Comparison of ENCODE assay signal across 9 cellular contexts in the genomic region with DNA sequence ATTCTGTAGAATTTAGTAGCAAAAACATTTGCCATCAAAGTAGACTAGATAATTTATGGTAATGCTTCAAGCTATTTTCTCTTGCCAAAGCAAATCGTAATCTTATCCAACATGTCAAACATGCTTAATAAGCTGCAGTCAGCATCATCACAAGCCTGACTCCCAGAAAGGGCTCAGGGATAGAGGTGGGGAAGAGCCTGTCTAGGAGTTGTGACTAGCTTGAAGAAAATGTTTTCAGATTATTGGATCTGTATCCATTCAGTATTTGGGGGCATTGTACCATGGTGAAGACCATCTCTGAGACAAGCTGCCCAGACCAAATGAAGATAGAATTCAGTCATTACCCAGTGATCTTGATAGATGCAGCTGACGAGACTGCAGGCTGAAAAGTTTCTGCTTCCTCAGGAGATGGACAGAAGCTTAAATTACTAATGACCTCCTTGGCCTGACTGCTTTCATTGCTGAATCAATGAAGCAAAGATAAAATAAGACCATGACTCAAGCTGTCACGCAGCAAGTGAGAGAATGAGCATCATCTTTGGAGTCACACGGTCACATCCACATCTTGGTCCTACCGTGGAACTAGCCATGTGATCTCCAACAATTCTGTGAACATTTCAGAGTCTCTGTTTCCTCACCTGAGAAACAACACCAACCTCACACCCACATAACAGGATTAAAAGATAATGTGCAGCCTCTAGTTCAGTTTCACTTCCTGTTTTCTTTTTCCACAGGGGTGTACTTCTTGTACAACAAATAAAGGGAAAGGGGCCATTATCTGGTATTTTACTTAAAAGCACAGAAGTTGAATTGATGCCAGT. TPM values are rescaled to one million over a fixed set of nuclear protein-coding genes. Genes with fewer than 3 reads are reported as not detected.
DNase-seq lines count a peak whose midpoint lies in the region; ATAC-seq and TF ChIP-seq lines count a peak whose summit lies in the region.
"Had no signal": no experiment of that assay in that cellular context is flagged by ENCODE, and none has a peak within 500 bp of the region (broad histone marks: within the 10 kb centered on the region; RNA-seq: fewer than 3 reads in every experiment).

No MANE protein-coding gene starts in this region.

- no peaks in the 10 kb centered on the region for H3K9me3 Mint-ChIP-seq in WTC11

- H3K27ac Mint-ChIP-seq in WTC11 = no peak overlapping the region

- H3K27me3 ChIP-seq in brain microvascular endothelial cell (replicated peaks) = no peaks in the 10 kb centered on the region
- H3K27me3 ChIP-seq: cardiac muscle cell had no signal

- ATAC-seq in GM21367 (IDR thresholded peaks at IDR 0.05; ENCODE audit: unreplicated experiment) (peak; percentile 88), HG03565 (IDR thresholded peaks at IDR 0.05; ENCODE audit: unreplicated experiment) (peak; percentile 91), WTC11 (no peak)

- DNase-seq in GM10248 (ENCODE audit: extremely low spot score) = peak; percentile 37
- DNase-seq in brain microvascular endothelial cell = peak; percentile 50
- no peak for DNase-seq in anterior cingulate cortex (lab: John Stamatoyannopoulos, UW)
- DNase-seq in WTC11 (ENCODE audit: low spot score) = no peak
- no peak for DNase-seq in AML-193 (lab: John Stamatoyannopoulos, UW)
- no peak for DNase-seq in NCI-H2107 (lab: John Stamatoyannopoulos, UW)

- TF ChIP-seq CTCF in GM10248 (IDR thresholded peaks at IDR 0.05; ENCODE audit: control extremely low read depth, extremely low read depth, low read depth, missing control alignments) (no peak), brain microvascular endothelial cell (IDR thresholded peaks at IDR 0.05; ENCODE audit: low read depth, low read length, missing control alignments) (no peak), WTC11 (IDR thresholded peaks at IDR 0.05) (no peak)

- in situ Hi-C loops in brain microvascular endothelial cell (cut with HindIII; ENCODE audit: low pct_ligation_motif_present, low sequenced_read_pairs) = no loop called here

- no peaks in the 10 kb centered on the region for H3K36me3 Mint-ChIP-seq in WTC11

- H3K36me3 ChIP-seq in brain microvascular endothelial cell (replicated peaks) = peaks cover 6% of the 10 kb centered on the region
- H3K36me3 ChIP-seq: cardiac muscle cell had no signal

- 0 out of 2 replicates have a peak, but pooled peaks cover 3% of the 10 kb centered on the region for H3K4me1 Mint-ChIP-seq in WTC11

- peaks cover 4% of the 10 kb centered on the region; the same call in 1 of the 2 replicates for H3K27me3 Mint-ChIP-seq in WTC11 (ENCODE audit: low read depth)

- H3K4me3 Mint-ChIP-seq in WTC11 = no peak overlapping the region

- H3K27ac ChIP-seq in brain microvascular endothelial cell = peak overlapping the region; percentile 32
- H3K27ac ChIP-seq: cardiac muscle cell had no signal

- CTCF ChIA-PET in GM10248 (lab: Yijun Ruan, JAX) (interaction anchor here (0.9 to 10.7 kb wide), 10 partner anchors 8 to 104 kb away, joined by 3 to 116 read pairs (median 4); a partner anchor contains a TSS), WTC11 (lab: Charles Lee) (interaction anchor here (1.4 to 1.5 kb wide), 2 partner anchors 17 to 112 kb away, joined by 4 to 5 read pairs; no protein-coding TSS in a partner anchor)

- POLR2A ChIA-PET in GM10248 (lab: Yijun Ruan, JAX) = interaction anchor here (1.3 kb wide), 1 partner anchor 9 kb away, joined by 7 read pairs; a partner anchor contains a TSS
- POLR2A ChIA-PET in WTC11 (lab: Charles Lee) = no interaction called here

- H3K4me3 ChIP-seq in brain microvascular endothelial cell (ENCODE audit: low read depth, low read length) = no peak overlapping the region
- H3K4me3 ChIP-seq: cardiac muscle cell had no signal

TF ChIP-seq in WTC11, 78 proteins besides CTCF, POLR2A, EP300 and RAD21 (continues in another document):
- TF ChIP-seq, protein P1, sequence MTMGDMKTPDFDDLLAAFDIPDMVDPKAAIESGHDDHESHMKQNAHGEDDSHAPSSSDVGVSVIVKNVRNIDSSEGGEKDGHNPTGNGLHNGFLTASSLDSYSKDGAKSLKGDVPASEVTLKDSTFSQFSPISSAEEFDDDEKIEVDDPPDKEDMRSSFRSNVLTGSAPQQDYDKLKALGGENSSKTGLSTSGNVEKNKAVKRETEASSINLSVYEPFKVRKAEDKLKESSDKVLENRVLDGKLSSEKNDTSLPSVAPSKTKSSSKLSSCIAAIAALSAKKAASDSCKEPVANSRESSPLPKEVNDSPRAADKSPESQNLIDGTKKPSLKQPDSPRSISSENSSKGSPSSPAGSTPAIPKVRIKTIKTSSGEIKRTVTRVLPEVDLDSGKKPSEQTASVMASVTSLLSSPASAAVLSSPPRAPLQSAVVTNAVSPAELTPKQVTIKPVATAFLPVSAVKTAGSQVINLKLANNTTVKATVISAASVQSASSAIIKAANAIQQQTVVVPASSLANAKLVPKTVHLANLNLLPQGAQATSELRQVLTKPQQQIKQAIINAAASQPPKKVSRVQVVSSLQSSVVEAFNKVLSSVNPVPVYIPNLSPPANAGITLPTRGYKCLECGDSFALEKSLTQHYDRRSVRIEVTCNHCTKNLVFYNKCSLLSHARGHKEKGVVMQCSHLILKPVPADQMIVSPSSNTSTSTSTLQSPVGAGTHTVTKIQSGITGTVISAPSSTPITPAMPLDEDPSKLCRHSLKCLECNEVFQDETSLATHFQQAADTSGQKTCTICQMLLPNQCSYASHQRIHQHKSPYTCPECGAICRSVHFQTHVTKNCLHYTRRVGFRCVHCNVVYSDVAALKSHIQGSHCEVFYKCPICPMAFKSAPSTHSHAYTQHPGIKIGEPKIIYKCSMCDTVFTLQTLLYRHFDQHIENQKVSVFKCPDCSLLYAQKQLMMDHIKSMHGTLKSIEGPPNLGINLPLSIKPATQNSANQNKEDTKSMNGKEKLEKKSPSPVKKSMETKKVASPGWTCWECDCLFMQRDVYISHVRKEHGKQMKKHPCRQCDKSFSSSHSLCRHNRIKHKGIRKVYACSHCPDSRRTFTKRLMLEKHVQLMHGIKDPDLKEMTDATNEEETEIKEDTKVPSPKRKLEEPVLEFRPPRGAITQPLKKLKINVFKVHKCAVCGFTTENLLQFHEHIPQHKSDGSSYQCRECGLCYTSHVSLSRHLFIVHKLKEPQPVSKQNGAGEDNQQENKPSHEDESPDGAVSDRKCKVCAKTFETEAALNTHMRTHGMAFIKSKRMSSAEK (CRISPR knock-in tag; IDR thresholded peaks at IDR 0.05; ENCODE audit: borderline replicate concordance) = no peak
- TF ChIP-seq, protein P2, sequence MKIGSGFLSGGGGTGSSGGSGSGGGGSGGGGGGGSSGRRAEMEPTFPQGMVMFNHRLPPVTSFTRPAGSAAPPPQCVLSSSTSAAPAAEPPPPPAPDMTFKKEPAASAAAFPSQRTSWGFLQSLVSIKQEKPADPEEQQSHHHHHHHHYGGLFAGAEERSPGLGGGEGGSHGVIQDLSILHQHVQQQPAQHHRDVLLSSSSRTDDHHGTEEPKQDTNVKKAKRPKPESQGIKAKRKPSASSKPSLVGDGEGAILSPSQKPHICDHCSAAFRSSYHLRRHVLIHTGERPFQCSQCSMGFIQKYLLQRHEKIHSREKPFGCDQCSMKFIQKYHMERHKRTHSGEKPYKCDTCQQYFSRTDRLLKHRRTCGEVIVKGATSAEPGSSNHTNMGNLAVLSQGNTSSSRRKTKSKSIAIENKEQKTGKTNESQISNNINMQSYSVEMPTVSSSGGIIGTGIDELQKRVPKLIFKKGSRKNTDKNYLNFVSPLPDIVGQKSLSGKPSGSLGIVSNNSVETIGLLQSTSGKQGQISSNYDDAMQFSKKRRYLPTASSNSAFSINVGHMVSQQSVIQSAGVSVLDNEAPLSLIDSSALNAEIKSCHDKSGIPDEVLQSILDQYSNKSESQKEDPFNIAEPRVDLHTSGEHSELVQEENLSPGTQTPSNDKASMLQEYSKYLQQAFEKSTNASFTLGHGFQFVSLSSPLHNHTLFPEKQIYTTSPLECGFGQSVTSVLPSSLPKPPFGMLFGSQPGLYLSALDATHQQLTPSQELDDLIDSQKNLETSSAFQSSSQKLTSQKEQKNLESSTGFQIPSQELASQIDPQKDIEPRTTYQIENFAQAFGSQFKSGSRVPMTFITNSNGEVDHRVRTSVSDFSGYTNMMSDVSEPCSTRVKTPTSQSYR (CRISPR knock-in tag; IDR thresholded peaks at IDR 0.05) = no peak
- TF ChIP-seq ZNF232 (CRISPR knock-in tag; IDR thresholded peaks at IDR 0.05) (no peak), NFATC4 (CRISPR knock-in tag; IDR thresholded peaks at IDR 0.05) (no peak)
- TF ChIP-seq, protein P3, sequence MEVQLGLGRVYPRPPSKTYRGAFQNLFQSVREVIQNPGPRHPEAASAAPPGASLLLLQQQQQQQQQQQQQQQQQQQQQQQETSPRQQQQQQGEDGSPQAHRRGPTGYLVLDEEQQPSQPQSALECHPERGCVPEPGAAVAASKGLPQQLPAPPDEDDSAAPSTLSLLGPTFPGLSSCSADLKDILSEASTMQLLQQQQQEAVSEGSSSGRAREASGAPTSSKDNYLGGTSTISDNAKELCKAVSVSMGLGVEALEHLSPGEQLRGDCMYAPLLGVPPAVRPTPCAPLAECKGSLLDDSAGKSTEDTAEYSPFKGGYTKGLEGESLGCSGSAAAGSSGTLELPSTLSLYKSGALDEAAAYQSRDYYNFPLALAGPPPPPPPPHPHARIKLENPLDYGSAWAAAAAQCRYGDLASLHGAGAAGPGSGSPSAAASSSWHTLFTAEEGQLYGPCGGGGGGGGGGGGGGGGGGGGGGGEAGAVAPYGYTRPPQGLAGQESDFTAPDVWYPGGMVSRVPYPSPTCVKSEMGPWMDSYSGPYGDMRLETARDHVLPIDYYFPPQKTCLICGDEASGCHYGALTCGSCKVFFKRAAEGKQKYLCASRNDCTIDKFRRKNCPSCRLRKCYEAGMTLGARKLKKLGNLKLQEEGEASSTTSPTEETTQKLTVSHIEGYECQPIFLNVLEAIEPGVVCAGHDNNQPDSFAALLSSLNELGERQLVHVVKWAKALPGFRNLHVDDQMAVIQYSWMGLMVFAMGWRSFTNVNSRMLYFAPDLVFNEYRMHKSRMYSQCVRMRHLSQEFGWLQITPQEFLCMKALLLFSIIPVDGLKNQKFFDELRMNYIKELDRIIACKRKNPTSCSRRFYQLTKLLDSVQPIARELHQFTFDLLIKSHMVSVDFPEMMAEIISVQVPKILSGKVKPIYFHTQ (CRISPR knock-in tag; IDR thresholded peaks at IDR 0.05) = no peak

RNA-seq across cellular contexts. Expression of a gene that starts 9.4 kb away (rescaled TPM):
- total RNA-seq in WTC11 (2021) = 0.13 to 0.41 TPM (median 0.21 TPM) in 3 replicates
- total RNA-seq: cardiac muscle cell had no signal

RNA-seq across cellular contexts. Expression of a gene that starts 50.2 kb away (rescaled TPM):
- 4.7 to 6.4 TPM (median 5.2 TPM) in 3 replicates for total RNA-seq in WTC11 (2021)

Comparison
In these comparisons a context has a peak if more than half of its experiments do, and no peak if none do; other contexts are left out.
1. DNase-seq: peak in GM10248 (single experiment) and brain microvascular endothelial cell (single experiment); none in anterior cingulate cortex (0 of 58), WTC11 (single experiment), AML-193 (0 of 2) and NCI-H2107 (single experiment).